Comparison of ENCODE assay signal across 21 cellular contexts in genomic region chr9:76433851-76434250, GRCh38. TPM values are rescaled to one million over a fixed set of nuclear protein-coding genes. Genes with fewer than 3 reads are reported as not detected.
DNase-seq lines count a peak whose midpoint lies in the region; ATAC-seq and TF ChIP-seq lines count a peak whose summit lies in the region.
"Had no signal": no experiment of that assay in that cellular context is flagged by ENCODE, and none has a peak within 500 bp of the region (broad histone marks: within the 10 kb centered on the region; RNA-seq: fewer than 3 reads in every experiment).

No MANE protein-coding gene starts in this region.

- H3K27ac Mint-ChIP-seq in activated naive CD8-positive, alpha-beta T cell treated with anti-CD3 and anti-CD28 coated beads, Interleukin-2, amount 50 U/mL, for 24 hours, result peak overlapping the region; percentile 29
- H3K27ac Mint-ChIP-seq in activated naive CD8-positive, alpha-beta T cell treated with anti-CD3 and anti-CD28 coated beads for 36 hours, result no peak overlapping the region
- H3K27ac Mint-ChIP-seq in stimulated activated naive CD8-positive, alpha-beta T cell treated with anti-CD3 and anti-CD28 coated beads, Interleukin-15, amount 100 ng/mL, for 72 hours, result no peak overlapping the region
- no peak overlapping the region for H3K27ac Mint-ChIP-seq in CD8-positive, alpha-beta memory T cell
- H3K27ac Mint-ChIP-seq: effector memory CD8-positive, alpha-beta T cell; IgD-negative memory B cell; neural progenitor cell; type B pancreatic cell had no signal

- H3K9ac ChIP-seq in SK-N-SH, result no peak overlapping the region
- H3K9ac ChIP-seq: neural progenitor cell had no signal

- H3K9me3 Mint-ChIP-seq in activated naive CD8-positive, alpha-beta T cell treated with anti-CD3 and anti-CD28 coated beads, Interleukin-2, amount 50 U/mL, for 24 hours, result no peaks in the 10 kb centered on the region
- H3K9me3 Mint-ChIP-seq in activated naive CD8-positive, alpha-beta T cell treated with anti-CD3 and anti-CD28 coated beads for 36 hours, result no peaks in the 10 kb centered on the region
- no peaks in the 10 kb centered on the region for H3K9me3 Mint-ChIP-seq in stimulated activated naive CD8-positive, alpha-beta T cell treated with anti-CD3 and anti-CD28 coated beads, Interleukin-15, amount 100 ng/mL, for 72 hours
- no peaks in the 10 kb centered on the region for H3K9me3 Mint-ChIP-seq in CD8-positive, alpha-beta memory T cell
- H3K9me3 Mint-ChIP-seq: effector memory CD8-positive, alpha-beta T cell; IgD-negative memory B cell; type B pancreatic cell had no signal

- TF ChIP-seq CTCF in SK-N-SH (IDR thresholded peaks at IDR 0.05) (no peak), fibroblast of mammary gland (conservative IDR thresholded peaks at IDR 0.05; ENCODE audit: control insufficient read depth, insufficient read depth, low read depth, low read length) (no peak)

- CTCF ChIA-PET in SK-N-SH (lab: Yijun Ruan, JAX), result no interaction called here
- CTCF ChIA-PET in CD8-positive, alpha-beta memory T cell (lab: Charles Lee), result no interaction called here

- H3K4me2 ChIP-seq in SK-N-SH, result peak overlapping the region; percentile 55
- H3K4me2 ChIP-seq: neural progenitor cell had no signal

- peaks cover 4% of the 10 kb centered on the region for H3K27me3 Mint-ChIP-seq in activated naive CD8-positive, alpha-beta T cell treated with anti-CD3 and anti-CD28 coated beads, Interleukin-2, amount 50 U/mL, for 24 hours
- H3K27me3 Mint-ChIP-seq in activated naive CD8-positive, alpha-beta T cell treated with anti-CD3 and anti-CD28 coated beads for 36 hours, result peaks cover 14% of the 10 kb centered on the region
- H3K27me3 Mint-ChIP-seq in stimulated activated naive CD8-positive, alpha-beta T cell treated with anti-CD3 and anti-CD28 coated beads, Interleukin-15, amount 100 ng/mL, for 72 hours, result peaks cover 21% of the 10 kb centered on the region
- H3K27me3 Mint-ChIP-seq in CD8-positive, alpha-beta memory T cell, result peaks cover 12 to 15% of the 10 kb centered on the region in 2 donors
- H3K27me3 Mint-ChIP-seq: type B pancreatic cell had no signal

- WGBS in SK-N-SH (ENCODE audit: low lambda C conversion rate), result 3% methylated on average over 3 of the region's 3 CpGs

- no peaks in the 10 kb centered on the region for H3K4me1 ChIP-seq in SK-N-SH (ENCODE audit: control insufficient read depth in 1 of 2, insufficient read depth in 2 of 2, low read depth in 1 of 2, low read length in 1 of 2)
- no peaks in the 10 kb centered on the region for H3K4me1 ChIP-seq in CD8-positive, alpha-beta memory T cell (ENCODE audit: insufficient read depth, low read length)
- H3K4me1 ChIP-seq: SJCRH30 had no signal

- no peaks in the 10 kb centered on the region for H3K36me3 Mint-ChIP-seq in activated naive CD8-positive, alpha-beta T cell treated with anti-CD3 and anti-CD28 coated beads, Interleukin-2, amount 50 U/mL, for 24 hours (ENCODE audit: low read depth)
- no peaks in the 10 kb centered on the region for H3K36me3 Mint-ChIP-seq in activated naive CD8-positive, alpha-beta T cell treated with anti-CD3 and anti-CD28 coated beads for 36 hours
- H3K36me3 Mint-ChIP-seq in CD8-positive, alpha-beta memory T cell, result no peaks in the 10 kb centered on the region
- H3K36me3 Mint-ChIP-seq: IgD-negative memory B cell, type B pancreatic cell had no signal

- peak overlapping the region in 1 of 2 experiments; percentile 45; a peak in 1 of 4 replicates for H3K27ac ChIP-seq in SK-N-SH (ENCODE audit: low read depth in 2 of 2, low read length in 1 of 2)
- H3K27ac ChIP-seq in CD8-positive, alpha-beta memory T cell (ENCODE audit: low read depth, low read length), result no peak overlapping the region
- H3K27ac ChIP-seq: neural progenitor cell, SJCRH30 had no signal

- H3K9me3 ChIP-seq in SK-N-SH, result no peaks in the 10 kb centered on the region
- H3K9me3 ChIP-seq in CD8-positive, alpha-beta memory T cell (ENCODE audit: low read length), result no peaks in the 10 kb centered on the region
- H3K9me3 ChIP-seq: SJCRH30 had no signal

- no peak overlapping the region for H3K4me3 Mint-ChIP-seq in activated naive CD8-positive, alpha-beta T cell treated with anti-CD3 and anti-CD28 coated beads, Interleukin-2, amount 50 U/mL, for 24 hours
- H3K4me3 Mint-ChIP-seq in activated naive CD8-positive, alpha-beta T cell treated with anti-CD3 and anti-CD28 coated beads for 36 hours, result no peak overlapping the region
- H3K4me3 Mint-ChIP-seq in stimulated activated naive CD8-positive, alpha-beta T cell treated with anti-CD3 and anti-CD28 coated beads, Interleukin-15, amount 100 ng/mL, for 72 hours, result peak overlapping the region in 1 of 2 donors; percentile 35
- no peak overlapping the region for H3K4me3 Mint-ChIP-seq in CD8-positive, alpha-beta memory T cell
- H3K4me3 Mint-ChIP-seq: effector memory CD8-positive, alpha-beta T cell; IgD-negative memory B cell; neural progenitor cell; type B pancreatic cell had no signal

- TF ChIP-seq EP300 in SK-N-SH (IDR thresholded peaks at IDR 0.05; ENCODE audit: borderline replicate concordance in 1 of 2, low read depth in 1 of 2, low read length in 1 of 2), result no peak

- peaks cover 4% of the 10 kb centered on the region for H3F3A ChIP-seq in SK-N-SH (replicated peaks; ENCODE audit: insufficient read depth)

- no peak for TF ChIP-seq RAD21 in SK-N-SH (IDR thresholded peaks at IDR 0.05; ENCODE audit: low read length)

- DNase-seq in activated naive CD8-positive, alpha-beta T cell treated with anti-CD3 and anti-CD28 coated beads, Interleukin-2, amount 50 U/mL, for 24 hours, result no peak
- DNase-seq in activated naive CD8-positive, alpha-beta T cell treated with anti-CD3 and anti-CD28 coated beads for 36 hours, result no peak
- DNase-seq in SK-N-SH (no peak), fibroblast of mammary gland (ENCODE audit: low read depth) (peak; percentile 76), putamen (ENCODE audit: low spot score) (no peak), SKM-1 (lab: John Stamatoyannopoulos, UW; ENCODE audit: unreplicated experiment) (no peak)
- DNase-seq in stimulated activated naive CD8-positive, alpha-beta T cell treated with anti-CD3 and anti-CD28 coated beads, Interleukin-15, amount 100 ng/mL, for 72 hours, result no peak
- DNase-seq in CD8-positive, alpha-beta memory T cell, result no peak
- DNase-seq: activated naive CD4-positive, alpha-beta T cell treated with Interleukin-2 at 50 U/mL for 16 hours; AML-193; DMS 273 treated with DMSO at 0.1 percent for 48 hours; effector memory CD8-positive, alpha-beta T cell; glutamatergic neuron; NCI-H1417; NCI-H345; SJCRH30; stimulated activated CD4-positive, alpha-beta T cell treated with anti-CD3 and anti-CD28 coated beads, Interleukin-4, amount 100 ng/mL, for 24 hours had no signal

- no peaks in the 10 kb centered on the region for H3K27me3 ChIP-seq in SK-N-SH (ENCODE audit: insufficient read depth)
- no peaks in the 10 kb centered on the region for H3K27me3 ChIP-seq in CD8-positive, alpha-beta memory T cell (ENCODE audit: insufficient read depth, low read length, poor library complexity, severe bottlenecking)
- H3K27me3 ChIP-seq: neural progenitor cell had no signal

- no peaks in the 10 kb centered on the region for H3K9me2 ChIP-seq in SK-N-SH

- POLR2A ChIA-PET in SK-N-SH (lab: Yijun Ruan, JAX), result no interaction called here
- POLR2A ChIA-PET in CD8-positive, alpha-beta memory T cell (lab: Charles Lee), result no interaction called here

- H3K79me2 ChIP-seq in SK-N-SH (ENCODE audit: insufficient read depth), result no peaks in the 10 kb centered on the region

- H3K36me3 ChIP-seq in SK-N-SH (replicated peaks in 1 of 2; ENCODE audit: control insufficient read depth in 1 of 2, insufficient read depth in 2 of 2, low read length in 1 of 2), result no peaks in the 10 kb centered on the region
- no peaks in the 10 kb centered on the region for H3K36me3 ChIP-seq in CD8-positive, alpha-beta memory T cell (ENCODE audit: insufficient read depth, low read length)
- H3K36me3 ChIP-seq: neural progenitor cell, SJCRH30 had no signal

- ATAC-seq in activated naive CD8-positive, alpha-beta T cell treated with anti-CD3 and anti-CD28 coated beads, Interleukin-2, amount 50 U/mL, for 24 hours, result no peak
- peak; percentile 47 for ATAC-seq in stimulated activated naive CD8-positive, alpha-beta T cell treated with anti-CD3 and anti-CD28 coated beads, Interleukin-15, amount 100 ng/mL, for 72 hours
- ATAC-seq: effector memory CD8-positive, alpha-beta T cell; sciatic nerve had no signal

- H3K4me1 Mint-ChIP-seq in activated naive CD8-positive, alpha-beta T cell treated with anti-CD3 and anti-CD28 coated beads, Interleukin-2, amount 50 U/mL, for 24 hours, result peaks cover 33% of the 10 kb centered on the region
- H3K4me1 Mint-ChIP-seq in activated naive CD8-positive, alpha-beta T cell treated with anti-CD3 and anti-CD28 coated beads for 36 hours, result peaks cover 13% of the 10 kb centered on the region
- H3K4me1 Mint-ChIP-seq in stimulated activated naive CD8-positive, alpha-beta T cell treated with anti-CD3 and anti-CD28 coated beads, Interleukin-15, amount 100 ng/mL, for 72 hours, result peaks cover 22% of the 10 kb centered on the region
- no peaks in the 10 kb centered on the region for H3K4me1 Mint-ChIP-seq in CD8-positive, alpha-beta memory T cell

- no peaks in the 10 kb centered on the region for H4K20me1 ChIP-seq in SK-N-SH (ENCODE audit: insufficient read depth)

- H2AFZ ChIP-seq in SK-N-SH (ENCODE audit: low read depth), result 0 out of 2 replicates have a peak overlapping the region, but pooled peaks have one; percentile 33
- H2AFZ ChIP-seq: neural progenitor cell had no signal

- H3K4me3 ChIP-seq in SK-N-SH (ENCODE audit: low read depth in 2 of 2, low read length in 1 of 2) (0 out of 4 replicates have a peak overlapping the region, but pooled peaks of 1 of the 2 experiments have one; percentile 9), fibroblast of mammary gland (ENCODE audit: control insufficient read depth, low read depth, low read length) (no peak overlapping the region)
- H3K4me3 ChIP-seq in CD8-positive, alpha-beta memory T cell (ENCODE audit: low read length), result no peak overlapping the region
- H3K4me3 ChIP-seq: neural progenitor cell, SJCRH30 had no signal

TF ChIP-seq in SK-N-SH, 30 proteins besides CTCF, POLR2A, EP300 and RAD21:
- TF ChIP-seq FOSL2 (IDR thresholded peaks at IDR 0.05; ENCODE audit: borderline replicate concordance, low read depth) (peak; percentile 40; the same call in 1 of the 2 replicates), GATA2 (CRISPR knock-in tag; IDR thresholded peaks at IDR 0.05) (no peak)

RNA-seq across cellular contexts. Expression of gene GCNT1, which starts 25.1 kb away (rescaled TPM):
- 1 to 10 TPM; 4.3 to 5.4 TPM for total RNA-seq in activated naive CD8-positive, alpha-beta T cell treated with anti-CD3 and anti-CD28 coated beads for 36 hours
- 0.76 and 1.1 TPM in 2 replicates for polyA plus RNA-seq in SK-N-SH (2012; rRNA removed)
- polyA plus RNA-seq in SK-N-SH (2012; cell fraction: cytosol; rRNA removed), result 0.46 and 0.76 TPM in 2 replicates
- 0.35 and 0.55 TPM in 2 replicates for polyA plus RNA-seq in SK-N-SH (2012; cell fraction: nucleus; rRNA removed)
- total RNA-seq in CD8-positive, alpha-beta memory T cell, result 10 to 100 TPM; 14.8 to 20.9 TPM
- polyA plus RNA-seq in CD8-positive, alpha-beta memory T cell, result 4.3 TPM

RNA-seq across cellular contexts. Expression of gene RFK, which starts 39.6 kb away (rescaled TPM):
- total RNA-seq in activated naive CD8-positive, alpha-beta T cell treated with anti-CD3 and anti-CD28 coated beads for 36 hours, result 10 to 100 TPM; 11.3 to 11.9 TPM
- polyA plus RNA-seq in SK-N-SH (2012; rRNA removed), result 7.2 and 9.3 TPM in 2 replicates
- 12.9 and 15.2 TPM in 2 replicates for polyA plus RNA-seq in SK-N-SH (2012; cell fraction: cytosol; rRNA removed)
- polyA plus RNA-seq in SK-N-SH (2012; cell fraction: nucleus; rRNA removed), result 1.8 and 3.0 TPM in 2 replicates
- total RNA-seq in CD8-positive, alpha-beta memory T cell, result 10 to 100 TPM; 12.7 to 13.8 TPM
- polyA plus RNA-seq in CD8-positive, alpha-beta memory T cell, result 32.3 TPM
